Comparison of ENCODE assay signal across 16 cellular contexts in the genomic region with DNA sequence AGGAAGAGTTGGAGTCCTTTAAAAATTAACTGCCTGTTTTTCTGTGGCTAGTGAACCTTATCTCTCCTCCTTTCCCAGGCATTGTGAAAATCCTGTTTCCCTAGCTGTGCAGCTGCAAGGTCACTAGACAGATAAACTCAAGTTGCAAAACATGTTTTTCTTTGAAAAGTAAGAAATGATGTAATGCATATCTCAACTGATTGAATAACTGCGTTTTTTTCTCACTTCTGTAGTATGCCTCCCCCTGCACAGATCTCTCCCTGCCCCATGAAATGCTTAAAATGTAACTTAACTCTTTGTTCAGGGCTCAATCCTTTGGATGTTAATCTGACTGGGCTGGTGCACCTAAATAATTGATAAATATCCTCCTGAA. TPM values are rescaled to one million over a fixed set of nuclear protein-coding genes. Genes with fewer than 3 reads are reported as not detected.
DNase-seq lines count a peak whose midpoint lies in the region; TF ChIP-seq lines count a peak whose summit lies in the region.
"Had no signal": no experiment of that assay in that cellular context is flagged by ENCODE, and none has a peak within 500 bp of the region (broad histone marks: within the 10 kb centered on the region; RNA-seq: fewer than 3 reads in every experiment).

No MANE protein-coding gene starts in this region.

- H3K4me3 ChIP-seq in esophagus muscularis mucosa, result no peak overlapping the region
- H3K4me3 ChIP-seq in effector memory CD4-positive, alpha-beta T cell (ENCODE audit: insufficient read depth, low read depth, low read length, poor library complexity, severe bottlenecking), result no peak overlapping the region
- H3K4me3 ChIP-seq: A549, MG63 had no signal

- H3K36me3 Mint-ChIP-seq in mesothelial cell of epicardium, result peaks cover 6% of the 10 kb centered on the region

- H3K36me3 ChIP-seq in esophagus muscularis mucosa, result no peaks in the 10 kb centered on the region
- H3K36me3 ChIP-seq in effector memory CD4-positive, alpha-beta T cell (ENCODE audit: control insufficient read depth, insufficient read depth, low read length), result no peaks in the 10 kb centered on the region
- H3K36me3 ChIP-seq: MG63 had no signal

- WGBS in esophagus muscularis mucosa, result 20% methylated on average over 1 of the region's 1 CpG

- peaks cover 18% of the 10 kb centered on the region for H3K9me3 Mint-ChIP-seq in mesothelial cell of epicardium

- no peak for TF ChIP-seq POLR2A in esophagus muscularis mucosa (IDR thresholded peaks at IDR 0.05; ENCODE audit: low read depth)

- no peak for TF ChIP-seq CTCF in esophagus muscularis mucosa (IDR thresholded peaks at IDR 0.05)
- TF ChIP-seq CTCF in mesothelial cell of epicardium (IDR thresholded peaks at IDR 0.05; ENCODE audit: unreplicated experiment), result no peak
- TF ChIP-seq CTCF in GM13976 (IDR thresholded peaks at IDR 0.05; ENCODE audit: borderline replicate concordance, control extremely low read depth, extremely low read depth, insufficient read depth, missing control alignments), result no peak

- no peaks in the 10 kb centered on the region for H3K27me3 Mint-ChIP-seq in mesothelial cell of epicardium (ENCODE audit: low read depth)
- H3K27me3 Mint-ChIP-seq: activated naive CD4-positive, alpha-beta T cell treated with anti-CD3 and anti-CD28 coated beads, Interleukin-2, amount 10 ng/mL, durations not matched to agents 7 days and 5 days had no signal

- peak overlapping the region; percentile 94 for H3K27ac Mint-ChIP-seq in mesothelial cell of epicardium
- H3K27ac Mint-ChIP-seq: activated naive CD4-positive, alpha-beta T cell treated with anti-CD3 and anti-CD28 coated beads, Interleukin-2, amount 10 ng/mL, durations not matched to agents 7 days and 5 days; naive B cell had no signal

- no peaks in the 10 kb centered on the region for H3K27me3 ChIP-seq in esophagus muscularis mucosa
- H3K27me3 ChIP-seq in effector memory CD4-positive, alpha-beta T cell (replicated peaks; ENCODE audit: control insufficient read depth, insufficient read depth, low read length, poor library complexity, severe bottlenecking), result no peaks in the 10 kb centered on the region
- H3K27me3 ChIP-seq: MG63 had no signal

- peaks cover 33% of the 10 kb centered on the region for H3K4me1 Mint-ChIP-seq in mesothelial cell of epicardium
- H3K4me1 Mint-ChIP-seq: activated naive CD4-positive, alpha-beta T cell treated with anti-CD3 and anti-CD28 coated beads, Interleukin-2, amount 10 ng/mL, durations not matched to agents 7 days and 5 days; naive B cell had no signal

- no peak overlapping the region for H3K27ac ChIP-seq in esophagus muscularis mucosa (replicated peaks in 1 of 4)
- no peak overlapping the region for H3K27ac ChIP-seq in effector memory CD4-positive, alpha-beta T cell (ENCODE audit: insufficient read depth, low read length, poor library complexity, severe bottlenecking)
- H3K27ac ChIP-seq: A549 had no signal

- no peak for TF ChIP-seq EP300 in esophagus muscularis mucosa (IDR thresholded peaks at IDR 0.05)

- H3K4me1 ChIP-seq in esophagus muscularis mucosa, result peaks cover 3 to 12% (median 5%) of the 10 kb centered on the region in 4 donors
- H3K4me1 ChIP-seq in effector memory CD4-positive, alpha-beta T cell (ENCODE audit: control insufficient read depth, insufficient read depth, low read length, poor library complexity, severe bottlenecking), result no peaks in the 10 kb centered on the region
- H3K4me1 ChIP-seq: A549 had no signal

- peak; percentile 18 for DNase-seq in ACHN
- DNase-seq in OCI-M2 (lab: John Stamatoyannopoulos, UW; ENCODE audit: unreplicated experiment), result peak; percentile 59
- DNase-seq in esophagus muscularis mucosa (ENCODE audit: extremely low spot score), result peak; percentile 62
- no peak for DNase-seq in mesothelial cell of epicardium (ENCODE audit: low spot score in 2 of 2, unreplicated experiment in 2 of 2)
- no peak for DNase-seq in NCI-H1436 treated with DMSO at 0.1 percent for 48 hours (lab: John Stamatoyannopoulos, UW)
- DNase-seq in effector memory CD4-positive, alpha-beta T cell, result no peak
- no peak for DNase-seq in GM13976 (ENCODE audit: low spot score)
- no peak for DNase-seq in cerebellar cortex (ENCODE audit: low spot score)
- DNase-seq: activated CD4-positive, alpha-beta T cell treated with anti-CD3 and anti-CD28 coated beads, Interleukin-2, amount 50 U/mL, for 4 hours; activated naive CD4-positive, alpha-beta T cell treated with anti-CD3 and anti-CD28 coated beads, Interleukin-2, amount 10 ng/mL, durations not matched to agents 7 days and 5 days; MG63; naive B cell; NCI-H510A treated with DMSO at 0.1 percent for 48 hours; stimulated activated naive CD8-positive, alpha-beta T cell treated with anti-CD3 and anti-CD28 coated beads, Interleukin-15, Interleukin-2, amounts not matched to agents 100 U/mL and 50 U/mL, for 24 hours had no signal

- intact Hi-C loops in esophagus muscularis mucosa (cut with DNase I), result no loop called here

- H3K4me3 Mint-ChIP-seq in mesothelial cell of epicardium, result peak overlapping the region; percentile 7
- H3K4me3 Mint-ChIP-seq: activated naive CD4-positive, alpha-beta T cell treated with anti-CD3 and anti-CD28 coated beads, Interleukin-2, amount 10 ng/mL, durations not matched to agents 7 days and 5 days; naive B cell had no signal

- H3K9me3 ChIP-seq in esophagus muscularis mucosa, result peaks cover 0 to 8% (median 3%) of the 10 kb centered on the region in 4 donors
- no peaks in the 10 kb centered on the region for H3K9me3 ChIP-seq in effector memory CD4-positive, alpha-beta T cell (ENCODE audit: control insufficient read depth, low read length)
- H3K9me3 ChIP-seq: A549, MG63 had no signal

- in situ Hi-C loops in ACHN (cut with HindIII; ENCODE audit: low pct_ligation_motif_present, low pct_unique_long_range_greater_than_20kb, low sequenced_read_pairs) (no loop called here), GM13976 (cut with MboI; ENCODE audit: low sequenced_read_pairs, unreplicated experiment) (no loop called here)

RNA-seq across cellular contexts. Expression of a gene that starts 27.7 kb away (rescaled TPM):
- total RNA-seq in esophagus muscularis mucosa (1 to 10 TPM in 3 of 4 donors, under 1 TPM in 1; 0.83 to 4.2 (median 1.2) TPM), mesothelial cell of epicardium (3.5 to 3.9 TPM (median 3.5 TPM) in 3 replicates)
- total RNA-seq: Daoy had no signal

Comparison
In these comparisons a context has a peak if more than half of its experiments do, and no peak if none do; other contexts are left out.
1. DNase-seq: peak in ACHN (single experiment), OCI-M2 (single experiment) and esophagus muscularis mucosa (single experiment); none in mesothelial cell of epicardium (0 of 2), NCI-H1436 treated with DMSO at 0.1 percent for 48 hours (single experiment), effector memory CD4-positive, alpha-beta T cell (0 of 3), GM13976 (single experiment) and cerebellar cortex (single experiment).